18 cellular contexts compared by ENCODE assay signal in genomic region chr12:120139958-120140357, GRCh38. TPM values are rescaled to one million over a fixed set of nuclear protein-coding genes. Genes with fewer than 3 reads are reported as not detected.
DNase-seq lines count a peak whose midpoint lies in the region; TF ChIP-seq lines count a peak whose summit lies in the region.
"Had no signal": no experiment of that assay in that cellular context is flagged by ENCODE, and none has a peak within 500 bp of the region (broad histone marks: within the 10 kb centered on the region; RNA-seq: fewer than 3 reads in every experiment).

No MANE protein-coding gene starts in this region.

- H3F3A ChIP-seq in neural progenitor cell (ENCODE audit: low read depth) = no peaks in the 10 kb centered on the region

- H2AFZ ChIP-seq in neural progenitor cell (replicated peaks) = no peak overlapping the region

- H3K27me3 ChIP-seq in neural progenitor cell = no peaks in the 10 kb centered on the region

- H3K27me3 Mint-ChIP-seq in HFFc6 (ENCODE audit: insufficient read depth) (peaks cover 4% of the 10 kb centered on the region), neural progenitor cell (ENCODE audit: insufficient read depth, low read depth) (peaks cover 4% of the 10 kb centered on the region)
- H3K27me3 Mint-ChIP-seq: CD4-positive, alpha-beta memory T cell had no signal

- H3K27ac ChIP-seq in neural progenitor cell = no peak overlapping the region
- H3K27ac ChIP-seq: KMS-11, RWPE1 had no signal

- H3K4me3 ChIP-seq in choroid plexus epithelial cell (ENCODE audit: low read depth, low read length) (no peak overlapping the region), neural progenitor cell (no peak overlapping the region)

- no peak overlapping the region for H3K4me2 ChIP-seq in neural progenitor cell
- H3K4me2 ChIP-seq: KMS-11 had no signal

- no peak for TF ChIP-seq CTCF in HFFc6 (IDR thresholded peaks at IDR 0.05)
- TF ChIP-seq CTCF in choroid plexus epithelial cell (conservative IDR thresholded peaks at IDR 0.05; ENCODE audit: low read depth, low read length) = no peak
- no peak for TF ChIP-seq CTCF in neural progenitor cell (IDR thresholded peaks at IDR 0.05)

- H3K36me3 Mint-ChIP-seq in HFFc6 (ENCODE audit: low read depth) (peaks cover 46% of the 10 kb centered on the region), neural progenitor cell (peaks cover 30% of the 10 kb centered on the region)

- H3K9me3 Mint-ChIP-seq in HFFc6 (no peaks in the 10 kb centered on the region), neural progenitor cell (no peaks in the 10 kb centered on the region)
- H3K9me3 Mint-ChIP-seq: CD4-positive, alpha-beta memory T cell had no signal

- TF ChIP-seq POLR2A in erythroblast (IDR thresholded peaks at IDR 0.05; ENCODE audit: low read length) = no peak

- H4K20me1 ChIP-seq in neural progenitor cell (ENCODE audit: low read depth) = no peaks in the 10 kb centered on the region

- no peak overlapping the region for H3K9ac ChIP-seq in neural progenitor cell
- H3K9ac ChIP-seq: KMS-11 had no signal

- H3K4me1 Mint-ChIP-seq in HFFc6 (ENCODE audit: low read depth) (peaks cover 16% of the 10 kb centered on the region), neural progenitor cell (no peaks in the 10 kb centered on the region)

- no peaks in the 10 kb centered on the region for H3K79me2 ChIP-seq in neural progenitor cell (ENCODE audit: low read depth)

- DNase-seq in DMS79 (lab: John Stamatoyannopoulos, UW) (peak; percentile 49), HFFc6 (peak; percentile 4), choroid plexus epithelial cell (ENCODE audit: low read depth) (peak; percentile 29), non-pigmented ciliary epithelial cell (ENCODE audit: low read depth) (peak; percentile 31), SKM-1 (lab: John Stamatoyannopoulos, UW; ENCODE audit: unreplicated experiment) (no peak), erythroblast (lab: John Stamatoyannopoulos, UW) (no peak), neural progenitor cell (ENCODE audit: low spot score) (no peak)
- DNase-seq: CD4-positive, alpha-beta memory T cell; GF-D8; GOT3; NCI-H1105; NCI-H1930; NCI-H2171; NCI-H446; OCI-M1; SW 1271 had no signal

- H3K9me3 ChIP-seq in neural progenitor cell (ENCODE audit: low read depth) = no peaks in the 10 kb centered on the region

- peak overlapping the region; percentile 40 for H3K27ac Mint-ChIP-seq in HFFc6
- no peak overlapping the region for H3K27ac Mint-ChIP-seq in neural progenitor cell

- H3K4me3 Mint-ChIP-seq in HFFc6 = no peak overlapping the region
- no peak overlapping the region for H3K4me3 Mint-ChIP-seq in neural progenitor cell
- H3K4me3 Mint-ChIP-seq: CD4-positive, alpha-beta memory T cell had no signal

- no peaks in the 10 kb centered on the region for H3K4me1 ChIP-seq in neural progenitor cell

- H3K36me3 ChIP-seq in neural progenitor cell = peaks cover 3% of the 10 kb centered on the region

RNA-seq across cellular contexts. Expression of gene RAB35, which starts 23.4 kb away (rescaled TPM):
- 10 to 100 TPM; 50.5 to 62.0 (median 55.3) TPM for total RNA-seq in HFFc6 (2021; fragmentation: NEBNext Ultra II Directional; extraction: Animal tissue kit (Norgen Biotek cat#: 25700))
- total RNA-seq in neural progenitor cell (ENCODE audit: low replicate concordance) = 17.5 and 24.5 TPM in 2 replicates

RNA-seq across cellular contexts. Expression of gene GCN1, which starts 54.6 kb away (rescaled TPM):
- 100 to 1,000 TPM in 1 of 6 experiments, 10 to 100 TPM in 5; 76.5 to 102 (median 83.1) TPM for total RNA-seq in HFFc6 (2021; fragmentation: NEBNext Ultra II Directional; extraction: Animal tissue kit (Norgen Biotek cat#: 25700))
- 60.9 and 74.3 TPM in 2 replicates for total RNA-seq in neural progenitor cell (ENCODE audit: low replicate concordance)

Comparison
In these comparisons a context has a peak if more than half of its experiments do, and no peak if none do; other contexts are left out.
1. DNase-seq: peak in DMS79 (single experiment), HFFc6 (single experiment), choroid plexus epithelial cell (single experiment) and non-pigmented ciliary epithelial cell (single experiment); none in SKM-1 (single experiment), erythroblast (0 of 2) and neural progenitor cell (single experiment).